Comparison of ENCODE assay signal across 22 cellular contexts in genomic region chr11:240315-240714, GRCh38. TPM values are rescaled to one million over a fixed set of nuclear protein-coding genes. Genes with fewer than 3 reads are reported as not detected.
"Had no signal": no experiment of that assay in that cellular context is flagged by ENCODE, and none has a peak within 500 bp of the region (broad histone marks: within the 10 kb centered on the region; RNA-seq: fewer than 3 reads in every experiment).

No MANE protein-coding gene starts in this region.

- H3K27me3 Mint-ChIP-seq: brain; dendritic cell treated with granulocyte-macrophage colony-stimulating factor and Interleukin-4, amounts not matched to agents 40 ng/mL and 50 ng/mL, for 4 days; naive thymus-derived CD4-positive, alpha-beta T cell; T-cell had no signal

- H3K27me3 ChIP-seq: foreskin keratinocyte, left lung, right lobe of liver, transverse colon had no signal

- H3K27ac Mint-ChIP-seq: activated T-helper 1 cell treated with anti-CD3 and anti-CD28 coated beads, Interleukin-12 subunit alpha, Interleukin-12 subunit beta, Interleukin-2, Interleukin-4 antibody, amounts not matched to agents 30 ng/mL and 10 ng/mL and 1 ng/mL, durations not matched to agents 14 hours and 24 hours and 36 hours; brain; dendritic cell treated with granulocyte-macrophage colony-stimulating factor and Interleukin-4, amounts not matched to agents 40 ng/mL and 50 ng/mL, for 4 days; stimulated activated effector memory CD8-positive, alpha-beta T cell treated with anti-CD3 and anti-CD28 coated beads, Interleukin-12 subunit alpha, Interleukin-12 subunit beta, amount 100 ng/mL, for 72 hours had no signal

- ATAC-seq: foreskin keratinocyte; left lung; naive thymus-derived CD4-positive, alpha-beta T cell; right lobe of liver; stimulated activated effector memory CD8-positive, alpha-beta T cell treated with anti-CD3 and anti-CD28 coated beads, Interleukin-12 subunit alpha, Interleukin-12 subunit beta, amount 100 ng/mL, for 72 hours; T-cell had no signal

- H3K9me3 Mint-ChIP-seq: activated T-helper 1 cell treated with anti-CD3 and anti-CD28 coated beads, Interleukin-12 subunit alpha, Interleukin-12 subunit beta, Interleukin-2, Interleukin-4 antibody, amounts not matched to agents 30 ng/mL and 10 ng/mL and 1 ng/mL, durations not matched to agents 14 hours and 24 hours and 36 hours; brain; dendritic cell treated with granulocyte-macrophage colony-stimulating factor and Interleukin-4, amounts not matched to agents 40 ng/mL and 50 ng/mL, for 4 days; naive thymus-derived CD4-positive, alpha-beta T cell; neural crest cell; stimulated activated effector memory CD8-positive, alpha-beta T cell treated with anti-CD3 and anti-CD28 coated beads, Interleukin-12 subunit alpha, Interleukin-12 subunit beta, amount 100 ng/mL, for 72 hours; T-cell; T-helper 2 cell treated with Interferon-gamma antibody and Interleukin-4, amounts not matched to agents 5 μg/mL and 100 μg/mL, for 36 hours had no signal

- H3K27ac ChIP-seq: foreskin keratinocyte, left lung, right lobe of liver, transverse colon had no signal

- H3K9me3 ChIP-seq: left lung, right lobe of liver, transverse colon had no signal

- H3K4me3 Mint-ChIP-seq: activated T-helper 1 cell treated with anti-CD3 and anti-CD28 coated beads, Interleukin-12 subunit alpha, Interleukin-12 subunit beta, Interleukin-2, Interleukin-4 antibody, amounts not matched to agents 30 ng/mL and 10 ng/mL and 1 ng/mL, durations not matched to agents 14 hours and 24 hours and 36 hours; dendritic cell treated with granulocyte-macrophage colony-stimulating factor and Interleukin-4, amounts not matched to agents 40 ng/mL and 50 ng/mL, for 4 days; naive thymus-derived CD4-positive, alpha-beta T cell; stimulated activated effector memory CD8-positive, alpha-beta T cell treated with anti-CD3 and anti-CD28 coated beads, Interleukin-12 subunit alpha, Interleukin-12 subunit beta, amount 100 ng/mL, for 72 hours; T-cell; T-helper 2 cell treated with Interferon-gamma antibody and Interleukin-4, amounts not matched to agents 5 μg/mL and 100 μg/mL, for 36 hours had no signal

- DNase-seq: activated CD4-positive, alpha-beta T cell treated with anti-CD3 and anti-CD28 coated beads for 1 hour; aorta; effector CD4-positive, alpha-beta T cell; foreskin keratinocyte; left lung; naive thymus-derived CD4-positive, alpha-beta T cell; occipital lobe; right lobe of liver; small intestine; stimulated activated CD4-positive, alpha-beta T cell treated with anti-CD3 and anti-CD28 coated beads, Interleukin-2, amount 100 ng/mL, for 24 hours; T-cell; transverse colon had no signal

- H3K4me3 ChIP-seq: left lung, lung, right lobe of liver, transverse colon had no signal

RNA-seq across cellular contexts. Expression of gene NLRP6, which starts 37.9 kb away (rescaled TPM):
- total RNA-seq: foreskin keratinocyte, glomerular endothelial cell, kidney epithelial cell, neural crest cell, occipital lobe, temporal lobe had no signal
- polyA plus RNA-seq: foreskin keratinocyte had no signal
